Comparison of ENCODE assay signal across 8 cellular contexts in the genomic region with DNA sequence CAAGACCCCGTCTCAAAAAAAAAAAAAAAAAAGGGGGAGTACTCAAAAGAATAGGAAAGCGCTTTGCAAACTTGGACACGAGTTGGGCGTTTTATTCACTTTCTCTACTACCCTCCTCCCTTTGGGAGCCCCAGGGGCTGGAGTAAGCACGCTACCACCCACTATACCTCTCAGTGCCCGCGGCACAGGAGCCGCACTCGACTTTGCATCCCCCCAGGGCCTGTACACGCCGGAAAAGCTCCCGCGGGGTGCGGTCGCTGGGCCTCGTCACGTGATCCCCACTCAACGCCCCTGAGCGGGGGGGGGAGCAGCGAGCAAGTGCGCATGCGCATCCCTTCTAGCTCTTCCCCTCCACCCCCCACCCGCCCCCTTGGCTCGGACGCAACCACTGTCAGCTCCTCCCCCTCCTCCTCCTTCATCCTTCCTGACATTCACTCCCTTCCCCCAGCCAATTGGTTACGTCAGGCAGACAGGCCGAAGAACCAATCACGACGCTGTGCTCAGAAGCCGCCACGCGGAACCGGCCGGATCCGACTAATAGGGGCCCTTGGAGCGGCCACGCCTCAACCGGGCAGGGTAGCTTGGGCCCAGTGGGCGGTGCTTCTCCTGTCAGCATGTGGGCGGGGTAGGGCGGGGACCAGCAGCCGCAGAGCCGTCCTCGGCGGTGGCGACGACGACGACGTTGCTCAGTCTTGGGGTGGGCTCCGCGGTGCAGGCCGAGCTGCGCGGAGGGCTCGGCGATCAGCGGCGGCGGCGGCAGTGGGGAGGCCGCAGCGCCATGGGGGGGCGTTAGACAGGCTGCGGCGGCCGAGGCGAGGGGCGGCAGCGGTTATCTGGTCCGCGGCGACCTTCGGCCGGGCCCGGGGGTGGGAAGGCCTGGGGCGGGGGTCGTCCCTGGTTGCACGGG. TPM values are rescaled to one million over a fixed set of nuclear protein-coding genes. Genes with fewer than 3 reads are reported as not detected.
DNase-seq lines count a peak whose midpoint lies in the region; ATAC-seq and TF ChIP-seq lines count a peak whose summit lies in the region.

A gene with protein sequence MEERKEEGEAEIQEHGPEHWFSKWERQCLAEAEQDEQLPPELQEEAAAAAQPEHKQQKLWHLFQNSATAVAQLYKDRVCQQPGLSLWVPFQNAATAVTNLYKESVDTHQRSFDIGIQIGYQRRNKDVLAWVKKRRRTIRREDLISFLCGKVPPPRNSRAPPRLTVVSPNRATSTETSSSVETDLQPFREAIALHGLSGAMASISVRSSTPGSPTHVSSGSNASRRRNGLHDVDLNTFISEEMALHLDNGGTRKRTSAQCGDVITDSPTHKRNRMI (plus strand): TSS at position 685 of the 907 bp plus-strand sequence. CDS start 401 bp downstream, outside the sequence.

- H3K36me3 ChIP-seq in IMR-90 (ENCODE audit: control insufficient read depth, insufficient read depth, low read length) = peaks cover 10% of the 10 kb centered on the region
- H3K36me3 ChIP-seq in mucosa of descending colon (ENCODE audit: low read depth) = no peaks in the 10 kb centered on the region

- H2AFZ ChIP-seq in IMR-90 (replicated peaks; ENCODE audit: low read length, poor library complexity) = peak within 1 kb of the TSS; percentile 92

- peaks cover 0 to 10% of the 10 kb centered on the region in 2 experiments; a peak in 2 of 4 replicates for H3K79me1 ChIP-seq in IMR-90 (ENCODE audit: low read depth in 1 of 2, low read length in 2 of 2)

- H2BK120ac ChIP-seq in IMR-90 (ENCODE audit: low read depth, low read length) = peak within 1 kb of the TSS; percentile 43; the same call in 1 of the 2 replicates

- no peak within 1 kb of the TSS for H2BK20ac ChIP-seq in IMR-90 (ENCODE audit: low read depth, low read length)

- 0% methylated on average over 37 of the region's 79 CpGs; no CpG with 5 or more reads in 1 of the 2 experiments for WGBS in IMR-90 (ENCODE audit: extremely low coverage in 2 of 2, insufficient read length in 1 of 2), 2 experiments

- peak within 1 kb of the TSS; percentile 97 for H3K9ac ChIP-seq in IMR-90 (ENCODE audit: low read depth, low read length)

- H2BK15ac ChIP-seq in IMR-90 (ENCODE audit: low read depth, low read length) = peak within 1 kb of the TSS; percentile 48; the same call in 1 of the 3 replicates

- H3K9me1 ChIP-seq in IMR-90 (ENCODE audit: insufficient read depth, low read length) = peaks cover 4% of the 10 kb centered on the region

- TF ChIP-seq CTCF in IMR-90 (conservative IDR thresholded peaks at IDR 0.05; ENCODE audit: low read depth, low read length) = no peak
- no peak for TF ChIP-seq CTCF in epithelial cell of esophagus (IDR thresholded peaks at IDR 0.05; ENCODE audit: insufficient read depth, low read depth, low read length, missing control alignments)
- TF ChIP-seq CTCF in mucosa of descending colon (IDR thresholded peaks at IDR 0.05) = no peak

- ATAC-seq in GM21528 (IDR thresholded peaks at IDR 0.05; ENCODE audit: low FRiP score, unreplicated experiment) = peak; percentile 85
- peak; percentile 94 for ATAC-seq in IMR-90 (ENCODE audit: low read depth)
- ATAC-seq in mucosa of descending colon = peak; percentile 91

- H4K20me1 ChIP-seq in IMR-90 (ENCODE audit: insufficient read depth, low read length) = peaks cover 38% of the 10 kb centered on the region

- peak within 1 kb of the TSS; percentile 79 for H3K18ac ChIP-seq in IMR-90 (ENCODE audit: low read depth, low read length)

- peak within 1 kb of the TSS; percentile 86 for H4K5ac ChIP-seq in IMR-90 (ENCODE audit: low read depth, low read length)

- peak within 1 kb of the TSS; percentile 93 for H3K4me3 ChIP-seq in IMR-90 (ENCODE audit: insufficient read depth, low read depth, low read length)
- peak within 1 kb of the TSS; percentile 86 for H3K4me3 ChIP-seq in epithelial cell of esophagus (ENCODE audit: low read length)
- peak within 1 kb of the TSS; percentile 95 for H3K4me3 ChIP-seq in mucosa of descending colon

- H3K27me3 ChIP-seq in IMR-90 (ENCODE audit: control insufficient read depth, insufficient read depth, low read length) = no peaks in the 10 kb centered on the region

- H2BK5ac ChIP-seq in IMR-90 (ENCODE audit: low read depth, low read length, poor library complexity, severe bottlenecking) = peak within 1 kb of the TSS; percentile 85

- POLR2A ChIA-PET in IMR-90 (lab: Charles Lee; ENCODE audit: unreplicated experiment) = interaction anchor here (0.5 to 1.0 kb wide), 8 partner anchors 8 to 1348 kb away, joined by 3 to 18 read pairs (median 7); no protein-coding TSS in a partner anchor

- peak within 1 kb of the TSS; percentile 92 to 97 for H4K8ac ChIP-seq in IMR-90 (ENCODE audit: low read depth in 2 of 2, low read length in 2 of 2)

- peak within 1 kb of the TSS; percentile 93 for H3K4me2 ChIP-seq in IMR-90 (ENCODE audit: low read depth, low read length)

- BruUV-seq in IMR-90 (replicated peaks; lab: Mats Ljungman, UMichigan) = no TSS peak

- intact Hi-C loops in IMR-90 (cut with micrococcal nuclease) = loop anchor here (2.0 to 10.0 kb wide), 4 partner anchors 42 to 186 kb away; a partner anchor contains a TSS
- intact Hi-C loops in mucosa of descending colon (cut with DNase I, micrococcal nuclease) = no loop called here

- in situ Hi-C loops in IMR-90 (cut with MboI; ENCODE audit: low sequenced_read_pairs) = loop anchor here (10.0 kb wide), 1 partner anchor 126 kb away; a partner anchor contains a TSS

- CTCF ChIA-PET in IMR-90 (lab: Yijun Ruan, JAX) = interaction anchor here (1.0 kb wide), 1 partner anchor 12 kb away, joined by 3 read pairs; no protein-coding TSS in a partner anchor

- peak within 1 kb of the TSS; percentile 86 for H3K4ac ChIP-seq in IMR-90 (ENCODE audit: low read depth, low read length)

- peak; percentile 98 for TF ChIP-seq POLR2A in IMR-90 (IDR thresholded peaks at IDR 0.05; ENCODE audit: low read depth, low read length)

- H3K9me3 ChIP-seq in IMR-90 (ENCODE audit: control insufficient read depth, insufficient read depth, low read length) (no peaks in the 10 kb centered on the region), mucosa of descending colon (no peaks in the 10 kb centered on the region)

- peak; percentile 100 for DNase-seq in DMS 273 (lab: John Stamatoyannopoulos, UW; ENCODE audit: unreplicated experiment)
- peak; percentile 100 for DNase-seq in IMR-90
- peak; percentile 99 for DNase-seq in OCI-M1 (lab: John Stamatoyannopoulos, UW)
- DNase-seq in activated T-cell treated with anti-CD3 and anti-CD28 coated beads for 4 hours = peak; percentile 98
- DNase-seq in epithelial cell of esophagus (ENCODE audit: low read depth) = peak; percentile 100
- peak; percentile 99 to 100 (median 100) for DNase-seq in mucosa of descending colon
- DNase-seq in stimulated activated CD8-positive, alpha-beta memory T cell treated with anti-CD3 and anti-CD28 coated beads, Interleukin-4, amount 100 ng/mL, for 24 hours (ENCODE audit: low read depth) = peak; percentile 98

- H3K14ac ChIP-seq in IMR-90 (replicated peaks; ENCODE audit: low read depth, low read length) = peak within 1 kb of the TSS; percentile 90

- no peak for TF ChIP-seq RAD21 in IMR-90 (IDR thresholded peaks at IDR 0.05; ENCODE audit: low read length)

- no peaks in the 10 kb centered on the region; the same call in 1 of the 2 replicates for H3K4me1 ChIP-seq in IMR-90 (ENCODE audit: control insufficient read depth, insufficient read depth, low read length)
- peaks cover 32% of the 10 kb centered on the region for H3K4me1 ChIP-seq in mucosa of descending colon (ENCODE audit: low read depth)

- peak within 1 kb of the TSS; percentile 86; the same call in 1 of the 2 replicates for H3K56ac ChIP-seq in IMR-90 (ENCODE audit: extremely low read depth, insufficient read depth, low read length)

- H3K27ac ChIP-seq in IMR-90 (ENCODE audit: insufficient read depth, low read length) = peak within 1 kb of the TSS; percentile 98

- H2AK9ac ChIP-seq in IMR-90 (replicated peaks; ENCODE audit: low read depth, low read length, poor library complexity) = peak within 1 kb of the TSS; percentile 93

- H3K23ac ChIP-seq in IMR-90 (ENCODE audit: low read depth, low read length) = peak within 1 kb of the TSS; percentile 70

- dilution Hi-C loops in IMR-90 (cut with HindIII; ENCODE audit: low sequenced_read_pairs, unreplicated experiment) = no loop called here

- H2AK5ac ChIP-seq in IMR-90 (ENCODE audit: low read depth, low read length) = peak within 1 kb of the TSS; percentile 44

- peak within 1 kb of the TSS; percentile 72 for H4K91ac ChIP-seq in IMR-90 (ENCODE audit: insufficient read depth, low read depth, low read length)

TF ChIP-seq in IMR-90, 13 proteins besides CTCF, POLR2A, EP300 and RAD21 (continues in another document):
- TF ChIP-seq MAZ (IDR thresholded peaks at IDR 0.05; ENCODE audit: borderline replicate concordance, low read depth, low read length) = peak; percentile 96
- TF ChIP-seq SMC3 (IDR thresholded peaks at IDR 0.05; ENCODE audit: low read depth, low read length) = 0 out of 2 replicates have a peak, but pooled peaks have one; percentile 11
- no peak; the same call in 1 of the 2 replicates for TF ChIP-seq RFX5 (IDR thresholded peaks at IDR 0.05; ENCODE audit: low read depth, low read length)
- TF ChIP-seq MAFK (IDR thresholded peaks at IDR 0.05; ENCODE audit: low read depth, low read length) = no peak
- peak; percentile 53; the same call in 1 of the 2 replicates for TF ChIP-seq CEBPB (IDR thresholded peaks at IDR 0.05; ENCODE audit: low read depth, low read length)
- peak; percentile 72 for TF ChIP-seq BHLHE40 (IDR thresholded peaks at IDR 0.05; ENCODE audit: low read depth, low read length)
- no peak; the same call in 1 of the 2 replicates for TF ChIP-seq CHD1 (IDR thresholded peaks at IDR 0.05; ENCODE audit: low read depth, low read length)
- peak; percentile 79; the same call in 1 of the 2 replicates for TF ChIP-seq MXI1 (IDR thresholded peaks at IDR 0.05; ENCODE audit: borderline replicate concordance, low read depth, low read length)
- TF ChIP-seq RCOR1 (IDR thresholded peaks at IDR 0.05; ENCODE audit: insufficient replicate concordance, low read length) = no peak
- peak; percentile 60; the same call in 1 of the 2 replicates for TF ChIP-seq FOS (IDR thresholded peaks at IDR 0.05; ENCODE audit: low read depth, low read length)
- TF ChIP-seq, protein P1, sequence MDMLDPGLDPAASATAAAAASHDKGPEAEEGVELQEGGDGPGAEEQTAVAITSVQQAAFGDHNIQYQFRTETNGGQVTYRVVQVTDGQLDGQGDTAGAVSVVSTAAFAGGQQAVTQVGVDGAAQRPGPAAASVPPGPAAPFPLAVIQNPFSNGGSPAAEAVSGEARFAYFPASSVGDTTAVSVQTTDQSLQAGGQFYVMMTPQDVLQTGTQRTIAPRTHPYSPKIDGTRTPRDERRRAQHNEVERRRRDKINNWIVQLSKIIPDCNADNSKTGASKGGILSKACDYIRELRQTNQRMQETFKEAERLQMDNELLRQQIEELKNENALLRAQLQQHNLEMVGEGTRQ (IDR thresholded peaks at IDR 0.05; ENCODE audit: low read depth, low read length) = peak; percentile 95
- TF ChIP-seq NFE2L2 (IDR thresholded peaks at IDR 0.05; ENCODE audit: low read depth, low read length) = no peak

RNA-seq across cellular contexts. Expression of the gene that starts here (rescaled TPM):
- total RNA-seq in IMR-90 (2012; rRNA removed) (56.5 and 81.9 TPM in 2 replicates), mucosa of descending colon (10 to 100 TPM; 55.8 to 69.8 (median 56.0) TPM)
- polyA plus RNA-seq in IMR-90 (2012; rRNA removed) = 18.4 and 22.2 TPM in 2 replicates
- 5.9 and 7.3 TPM in 2 replicates for polyA plus RNA-seq in IMR-90 (2012; cell fraction: cytosol; rRNA removed)
- polyA plus RNA-seq in IMR-90 (2012; cell fraction: nucleus; rRNA removed; ENCODE audit: low replicate concordance) = 5.7 and 23.8 TPM in 2 replicates

Comparison
In these comparisons a context has a peak if more than half of its experiments do, and no peak if none do; other contexts are left out.
1. Peak in every context shown above with its lines: DNase-seq, ATAC-seq, H3K4me3 ChIP-seq and H3K27ac ChIP-seq.